In the genomic region with DNA sequence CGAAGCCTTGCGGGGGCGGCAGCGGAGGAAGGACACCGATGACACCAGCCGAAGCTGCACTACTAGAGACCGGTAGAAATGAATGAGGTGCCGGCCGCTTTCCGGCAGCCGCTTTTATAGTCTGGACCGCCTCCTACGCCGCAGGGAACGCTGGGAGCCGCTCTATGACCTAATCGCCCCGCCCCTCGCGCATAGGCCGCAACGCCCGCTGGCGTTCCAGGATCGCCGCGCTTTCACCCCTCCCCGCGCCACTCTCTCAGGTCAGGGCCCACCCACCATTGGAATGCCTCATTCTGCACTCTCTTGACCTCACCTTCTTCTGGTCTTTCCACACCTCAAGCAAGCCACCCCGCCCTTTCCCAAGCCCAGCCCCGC, we compare ENCODE assay signal across 8 cellular contexts. TPM values are rescaled to one million over a fixed set of nuclear protein-coding genes. Genes with fewer than 3 reads are reported as not detected.
DNase-seq lines count a peak whose midpoint lies in the region; ATAC-seq lines count a peak whose summit lies in the region.

A gene (minus strand): TSS at position 89 of the 375 bp plus-strand sequence. CDS start 170 bp downstream, outside the sequence.

- peaks cover 63% of the 10 kb centered on the region for H4K20me1 ChIP-seq in Karpas-422 (ENCODE audit: insufficient read depth, low read depth, low read length)

- peak within 1 kb of the TSS; percentile 49 for H2AFZ ChIP-seq in Karpas-422 (ENCODE audit: low read length)

- peaks cover 42 to 43% of the 10 kb centered on the region in 2 donors for H3K36me3 Mint-ChIP-seq in naive B cell
- peaks cover 97% of the 10 kb centered on the region for H3K36me3 Mint-ChIP-seq in stimulated activated effector memory CD8-positive, alpha-beta T cell treated with anti-CD3 and anti-CD28 coated beads, Interleukin-12 subunit alpha, Interleukin-12 subunit beta, amount 100 ng/mL, for 72 hours

- H3K4me1 Mint-ChIP-seq in naive B cell: peaks cover 41 to 46% (median 43%) of the 10 kb centered on the region in 3 donors
- H3K4me1 Mint-ChIP-seq in stimulated activated effector memory CD8-positive, alpha-beta T cell treated with anti-CD3 and anti-CD28 coated beads, Interleukin-12 subunit alpha, Interleukin-12 subunit beta, amount 100 ng/mL, for 72 hours: peaks cover 67% of the 10 kb centered on the region

- peaks cover 0 to 5% (median 0%) of the 10 kb centered on the region in 7 donors for H3K9me3 Mint-ChIP-seq in naive B cell
- no peaks in the 10 kb centered on the region for H3K9me3 Mint-ChIP-seq in stimulated activated effector memory CD8-positive, alpha-beta T cell treated with anti-CD3 and anti-CD28 coated beads, Interleukin-12 subunit alpha, Interleukin-12 subunit beta, amount 100 ng/mL, for 72 hours

- H3K27ac ChIP-seq in Karpas-422 (ENCODE audit: low read length): peak within 1 kb of the TSS; percentile 94

- H3K9me2 ChIP-seq in Karpas-422 (replicated peaks; ENCODE audit: insufficient read depth, low read length): no peaks in the 10 kb centered on the region

- peaks cover 66% of the 10 kb centered on the region for H3K79me2 ChIP-seq in Karpas-422 (ENCODE audit: low read length)

- H3K4me3 ChIP-seq in Karpas-422 (ENCODE audit: low read length): peak within 1 kb of the TSS; percentile 97

- peak within 1 kb of the TSS; percentile 97 for H3K4me2 ChIP-seq in Karpas-422 (ENCODE audit: low read depth, low read length, poor library complexity, severe bottlenecking)

- peak within 1 kb of the TSS; percentile 97 to 100 (median 100) for H3K4me3 Mint-ChIP-seq in naive B cell
- H3K4me3 Mint-ChIP-seq in stimulated activated effector memory CD8-positive, alpha-beta T cell treated with anti-CD3 and anti-CD28 coated beads, Interleukin-12 subunit alpha, Interleukin-12 subunit beta, amount 100 ng/mL, for 72 hours: peak within 1 kb of the TSS; percentile 97

- peak within 1 kb of the TSS; percentile 100 for H3K27ac Mint-ChIP-seq in naive B cell
- H3K27ac Mint-ChIP-seq in stimulated activated effector memory CD8-positive, alpha-beta T cell treated with anti-CD3 and anti-CD28 coated beads, Interleukin-12 subunit alpha, Interleukin-12 subunit beta, amount 100 ng/mL, for 72 hours: peak within 1 kb of the TSS; percentile 100

- H3K27me3 ChIP-seq in Karpas-422 (ENCODE audit: low read length): no peaks in the 10 kb centered on the region

- H3K27me3 Mint-ChIP-seq in naive B cell: no peaks in the 10 kb centered on the region

- H3K9me3 ChIP-seq in Karpas-422 (ENCODE audit: low read length): no peaks in the 10 kb centered on the region

- H3K36me3 ChIP-seq in Karpas-422 (ENCODE audit: insufficient read depth, low read length): peaks cover 55% of the 10 kb centered on the region

- peaks cover 49% of the 10 kb centered on the region for H3K4me1 ChIP-seq in Karpas-422 (ENCODE audit: low read length)

- DNase-seq in DMS53 (lab: John Stamatoyannopoulos, UW): peak; percentile 98
- no peak for DNase-seq in Karpas-422
- DNase-seq in RPMI7951 (ENCODE audit: low read depth): peak; percentile 93
- peak; percentile 96 for DNase-seq in activated T-helper 1 cell treated with Interleukin-2 at 50 U/mL for 16 hours (ENCODE audit: low read depth)
- DNase-seq in fibroblast of gingiva (ENCODE audit: low read depth): peak; percentile 97
- DNase-seq in naive B cell: peak; percentile 96
- DNase-seq in stimulated activated effector memory CD8-positive, alpha-beta T cell treated with anti-CD3 and anti-CD28 coated beads, Interleukin-12 subunit alpha, Interleukin-12 subunit beta, amount 100 ng/mL, for 72 hours (ENCODE audit: low spot score in 2 of 2): peak; percentile 96 to 99

- ATAC-seq in GM21737 (IDR thresholded peaks at IDR 0.05; ENCODE audit: unreplicated experiment) (peak; percentile 59), naive B cell (ENCODE audit: low read depth in 2 of 2) (peak; percentile 57 to 60)
- ATAC-seq in stimulated activated effector memory CD8-positive, alpha-beta T cell treated with anti-CD3 and anti-CD28 coated beads, Interleukin-12 subunit alpha, Interleukin-12 subunit beta, amount 100 ng/mL, for 72 hours: no peak

- H3K9ac ChIP-seq in Karpas-422 (ENCODE audit: low read length): peak within 1 kb of the TSS; percentile 100

RNA-seq across cellular contexts. Expression of the gene that starts here (rescaled TPM):
- 369 and 432 TPM in 2 replicates for total RNA-seq in Karpas-422 (2014; rRNA removed; shearing (Covaris generic); ENCODE audit: low replicate concordance)
- 182 and 183 TPM in 2 replicates for total RNA-seq in RPMI7951 (2014; rRNA removed; shearing (Covaris generic))
- polyA plus RNA-seq in naive B cell (ENCODE audit: low read depth in 6 of 6): 1,000 to 10,000 TPM; 1,301 to 1,824 (median 1,519) TPM
